ENCODE assay signal across 12 cellular contexts in genomic region chr14:93716410-93717221, GRCh38.
"Had no signal": no experiment of that assay in that cellular context is flagged by ENCODE, and none has a peak within 500 bp of the region (broad histone marks: within the 10 kb centered on the region; RNA-seq: fewer than 3 reads in every experiment).

No MANE protein-coding gene starts in this region.

- DNase-seq: activated CD4-positive, alpha-beta T cell treated with anti-CD3 and anti-CD28 coated beads, Interleukin-2, amount 50 U/mL, for 1 hour; activated CD8-positive, alpha-beta memory T cell treated with anti-CD3 and anti-CD28 coated beads for 24 hours; activated naive CD4-positive, alpha-beta T cell treated with Interleukin-2 at 50 U/mL for 16 hours; activated T-cell treated with anti-CD3 and anti-CD28 coated beads for 4 hours; esophagus squamous epithelium; glutamatergic neuron; hypothalamus; occipital lobe; stomach; T-helper 1 cell; T1000 had no signal

- H3K27ac ChIP-seq: esophagus squamous epithelium, psoas muscle, stomach had no signal

- H3K4me3 ChIP-seq: esophagus squamous epithelium, psoas muscle, stomach had no signal

- H3K36me3 ChIP-seq: esophagus squamous epithelium had no signal
